1 cellular context compared by ENCODE assay signal in genomic region chr17:44385287-44386181, GRCh38.
TF ChIP-seq lines count a peak whose summit lies in the region.

No MANE protein-coding gene starts in this region.

TF ChIP-seq in HepG2, 621 proteins besides CTCF, POLR2A, EP300 and RAD21 (continues in another document):
- no peak for TF ChIP-seq ZNF879 (CRISPR knock-in tag; IDR thresholded peaks at IDR 0.05)
- no peak for TF ChIP-seq MLLT10 (CRISPR knock-in tag; IDR thresholded peaks at IDR 0.05)
- no peak for TF ChIP-seq ZNF333 (CRISPR knock-in tag; IDR thresholded peaks at IDR 0.05; ENCODE audit: borderline replicate concordance)
- TF ChIP-seq FUBP1 (CRISPR knock-in tag; IDR thresholded peaks at IDR 0.05; ENCODE audit: borderline replicate concordance): no peak
- TF ChIP-seq POGK (CRISPR knock-in tag; conservative IDR thresholded peaks at IDR 0.05): peak; percentile 47; the same call in 1 of the 2 replicates
- TF ChIP-seq MED1 (CRISPR knock-in tag; IDR thresholded peaks at IDR 0.05): no peak
- 0 out of 2 replicates have a peak, but pooled peaks have one; percentile 30 for TF ChIP-seq PAX8 (CRISPR knock-in tag; IDR thresholded peaks at IDR 0.05; ENCODE audit: borderline replicate concordance)
- 0 out of 2 replicates have a peak, but pooled peaks have one; percentile 14 for TF ChIP-seq ZNF747 (CRISPR knock-in tag; IDR thresholded peaks at IDR 0.05; ENCODE audit: borderline replicate concordance)
- no peak for TF ChIP-seq ZNF276 (CRISPR knock-in tag; IDR thresholded peaks at IDR 0.05; ENCODE audit: low read depth)
- 0 out of 2 replicates have a peak, but pooled peaks have one; percentile 57 for TF ChIP-seq ZNF275 (CRISPR knock-in tag; IDR thresholded peaks at IDR 0.05; ENCODE audit: borderline replicate concordance)
- no peak for TF ChIP-seq ATF5 (CRISPR knock-in tag; IDR thresholded peaks at IDR 0.05; ENCODE audit: low read depth)
- no peak for TF ChIP-seq ZNF230 (CRISPR knock-in tag; IDR thresholded peaks at IDR 0.05)
- no peak for TF ChIP-seq RARG (CRISPR knock-in tag; IDR thresholded peaks at IDR 0.05; ENCODE audit: low read depth)
- peak; percentile 35; the same call in 1 of the 2 replicates for TF ChIP-seq SIN3A (IDR thresholded peaks at IDR 0.05; ENCODE audit: borderline replicate concordance, low read depth, low read length)
- no peak for TF ChIP-seq ZNF703 (CRISPR knock-in tag; IDR thresholded peaks at IDR 0.05; ENCODE audit: borderline replicate concordance)
- no peak for TF ChIP-seq ZMYM4 (CRISPR knock-in tag; IDR thresholded peaks at IDR 0.05)
- no peak; the same call in 1 of the 2 replicates for TF ChIP-seq TIGD3 (CRISPR knock-in tag; IDR thresholded peaks at IDR 0.05; ENCODE audit: borderline replicate concordance)
- TF ChIP-seq THAP7 (CRISPR knock-in tag; IDR thresholded peaks at IDR 0.05): 0 out of 2 replicates have a peak, but pooled peaks have one; percentile 20
- no peak for TF ChIP-seq NR2F1 (CRISPR knock-in tag; IDR thresholded peaks at IDR 0.05)
- TF ChIP-seq ZBTB38 (CRISPR knock-in tag; IDR thresholded peaks at IDR 0.05): no peak; the same call in 1 of the 2 replicates
- TF ChIP-seq SOX6 (IDR thresholded peaks at IDR 0.05): no peak
- TF ChIP-seq SOX6 (CRISPR knock-in tag; IDR thresholded peaks at IDR 0.05): 0 out of 2 replicates have a peak, but pooled peaks have one; percentile 22
- 0 out of 2 replicates have a peak, but pooled peaks have one; percentile 59 for TF ChIP-seq ZNF589 (CRISPR knock-in tag; conservative IDR thresholded peaks at IDR 0.05)
- TF ChIP-seq ZNF878 (CRISPR knock-in tag; IDR thresholded peaks at IDR 0.05): no peak
- 0 out of 4 replicates have a peak, but pooled peaks of 1 of the 2 experiments have one; percentile 23 for TF ChIP-seq ATF4 (CRISPR knock-in tag; IDR thresholded peaks at IDR 0.05)
- no peak for TF ChIP-seq ZNF451 (CRISPR knock-in tag; IDR thresholded peaks at IDR 0.05)
- TF ChIP-seq ATF6 (CRISPR knock-in tag; conservative IDR thresholded peaks at IDR 0.05): no peak
- no peak; the same call in 1 of the 2 replicates for TF ChIP-seq ZNF619 (CRISPR knock-in tag; IDR thresholded peaks at IDR 0.05)
- TF ChIP-seq ZNF160 (CRISPR knock-in tag; IDR thresholded peaks at IDR 0.05): no peak
- no peak for TF ChIP-seq ZNF674 (CRISPR knock-in tag; IDR thresholded peaks at IDR 0.05; ENCODE audit: low read depth)
- no peak for TF ChIP-seq SMAD1 (CRISPR knock-in tag; IDR thresholded peaks at IDR 0.05; ENCODE audit: borderline replicate concordance, low read depth)
- TF ChIP-seq SRSF9 (IDR thresholded peaks at IDR 0.05; ENCODE audit: borderline replicate concordance, insufficient read depth, low read depth, low read length, poor library complexity, severe bottlenecking): no peak
- TF ChIP-seq PPARG (CRISPR knock-in tag; conservative IDR thresholded peaks at IDR 0.05): no peak
- no peak for TF ChIP-seq KDM1A (CRISPR knock-in tag; IDR thresholded peaks at IDR 0.05)
- TF ChIP-seq CREB3 (CRISPR knock-in tag; IDR thresholded peaks at IDR 0.05): no peak
- no peak for TF ChIP-seq ZBTB21 (CRISPR knock-in tag; IDR thresholded peaks at IDR 0.05)
- peak; percentile 48 for TF ChIP-seq ZFX (CRISPR knock-in tag; IDR thresholded peaks at IDR 0.05; ENCODE audit: low read depth)
- TF ChIP-seq UBTF (CRISPR knock-in tag; IDR thresholded peaks at IDR 0.05): peak; percentile 45; the same call in 1 of the 2 replicates
- no peak for TF ChIP-seq ZNF446 (CRISPR knock-in tag; IDR thresholded peaks at IDR 0.05)
- TF ChIP-seq PHB2 (IDR thresholded peaks at IDR 0.05; ENCODE audit: partially characterized antibody): no peak
- no peak for TF ChIP-seq ZFP36L2 (CRISPR knock-in tag; IDR thresholded peaks at IDR 0.05)
- no peak for TF ChIP-seq FOXA1 (IDR thresholded peaks at IDR 0.05)
- TF ChIP-seq FOXA1 (CRISPR knock-in tag; IDR thresholded peaks at IDR 0.05): no peak
- no peak; the same call in 1 of the 2 replicates for TF ChIP-seq ZGPAT (CRISPR knock-in tag; IDR thresholded peaks at IDR 0.05)
- TF ChIP-seq ZNF550 (CRISPR knock-in tag; IDR thresholded peaks at IDR 0.05; ENCODE audit: borderline replicate concordance): peak; percentile 7; the same call in 1 of the 2 replicates
- TF ChIP-seq JDP2 (CRISPR knock-in tag; IDR thresholded peaks at IDR 0.05; ENCODE audit: borderline replicate concordance): no peak
